Comparison of ENCODE assay signal across 13 cellular contexts in genomic region chr16:1159325-1159972, GRCh38. TPM values are rescaled to one million over a fixed set of nuclear protein-coding genes. Genes with fewer than 3 reads are reported as not detected.
DNase-seq lines count a peak whose midpoint lies in the region; ATAC-seq and TF ChIP-seq lines count a peak whose summit lies in the region.
"Had no signal": no experiment of that assay in that cellular context is flagged by ENCODE, and none has a peak within 500 bp of the region (broad histone marks: within the 10 kb centered on the region; RNA-seq: fewer than 3 reads in every experiment).

No MANE protein-coding gene starts in this region.

- H3K27me3 Mint-ChIP-seq in glutamatergic neuron (ENCODE audit: unreplicated experiment), result peaks cover 3% of the 10 kb centered on the region
- peaks cover 23% of the 10 kb centered on the region for H3K27me3 Mint-ChIP-seq in MCF 10A (ENCODE audit: insufficient read depth, unreplicated experiment)
- H3K27me3 Mint-ChIP-seq in activated T-cell treated with anti-CD3 and anti-CD28 coated beads, Interleukin-2, amount 50 U/mL, for 72 hours (ENCODE audit: low read depth), result peaks cover 7% of the 10 kb centered on the region

- TF ChIP-seq CTCF in C4-2B (conservative IDR thresholded peaks at IDR 0.05), result no peak
- no peak for TF ChIP-seq CTCF in glutamatergic neuron (IDR thresholded peaks at IDR 0.05; ENCODE audit: partially characterized antibody, unreplicated experiment)
- no peak for TF ChIP-seq CTCF in MCF 10A (IDR thresholded peaks at IDR 0.05; ENCODE audit: unreplicated experiment)

- intact Hi-C loops in MCF 10A (cut with micrococcal nuclease), result no loop called here

- H3K4me1 Mint-ChIP-seq in glutamatergic neuron (ENCODE audit: low read depth, unreplicated experiment), result peaks cover 9% of the 10 kb centered on the region
- H3K4me1 Mint-ChIP-seq in MCF 10A (ENCODE audit: insufficient read depth, unreplicated experiment), result no peaks in the 10 kb centered on the region
- H3K4me1 Mint-ChIP-seq in activated T-cell treated with anti-CD3 and anti-CD28 coated beads, Interleukin-2, amount 50 U/mL, for 72 hours (ENCODE audit: low read depth), result no peaks in the 10 kb centered on the region

- no peak for ATAC-seq in activated T-cell treated with anti-CD3 and anti-CD28 coated beads, Interleukin-2, amount 50 U/mL, for 72 hours (replicated peaks in 1 of 2)
- no peak for ATAC-seq in HG03095 (IDR thresholded peaks at IDR 0.05; ENCODE audit: unreplicated experiment)
- no peak for ATAC-seq in GM18907 (IDR thresholded peaks at IDR 0.05; ENCODE audit: unreplicated experiment)

- H3K4me3 Mint-ChIP-seq in glutamatergic neuron (ENCODE audit: unreplicated experiment) (peak overlapping the region; percentile 72), MCF 10A (ENCODE audit: unreplicated experiment) (no peak overlapping the region)
- H3K4me3 Mint-ChIP-seq in activated T-cell treated with anti-CD3 and anti-CD28 coated beads, Interleukin-2, amount 50 U/mL, for 72 hours, result no peak overlapping the region

- POLR2A ChIA-PET in MCF 10A (lab: Yijun Ruan, JAX), result no interaction called here

- H3K27ac Mint-ChIP-seq in glutamatergic neuron (ENCODE audit: unreplicated experiment) (peak overlapping the region; percentile 66), MCF 10A (ENCODE audit: low read depth, unreplicated experiment) (no peak overlapping the region)
- H3K27ac Mint-ChIP-seq in activated T-cell treated with anti-CD3 and anti-CD28 coated beads, Interleukin-2, amount 50 U/mL, for 72 hours, result no peak overlapping the region

- H3K36me3 Mint-ChIP-seq in glutamatergic neuron (ENCODE audit: unreplicated experiment) (no peaks in the 10 kb centered on the region), MCF 10A (ENCODE audit: insufficient read depth, unreplicated experiment) (no peaks in the 10 kb centered on the region)
- no peaks in the 10 kb centered on the region for H3K36me3 Mint-ChIP-seq in activated T-cell treated with anti-CD3 and anti-CD28 coated beads, Interleukin-2, amount 50 U/mL, for 72 hours (ENCODE audit: insufficient read depth in 2 of 2)

- H3K9me3 Mint-ChIP-seq in glutamatergic neuron (ENCODE audit: unreplicated experiment) (peaks cover 4% of the 10 kb centered on the region), MCF 10A (ENCODE audit: unreplicated experiment) (no peaks in the 10 kb centered on the region)
- H3K9me3 Mint-ChIP-seq in activated T-cell treated with anti-CD3 and anti-CD28 coated beads, Interleukin-2, amount 50 U/mL, for 72 hours, result no peaks in the 10 kb centered on the region

- CTCF ChIA-PET in MCF 10A (lab: Yijun Ruan, JAX), result no interaction called here

- DNase-seq in NCI-H2171 (lab: John Stamatoyannopoulos, UW) (peak; percentile 54), glutamatergic neuron (peak; percentile 75), retina (peak; percentile 75), MCF 10A (ENCODE audit: unreplicated experiment) (no peak)
- DNase-seq in activated T-cell treated with anti-CD3 and anti-CD28 coated beads, Interleukin-2, amount 50 U/mL, for 72 hours, result no peak
- DNase-seq: activated CD4-positive, alpha-beta T cell treated with anti-CD3 and anti-CD28 coated beads for 48 hours; cortex of kidney; NCI-H345; T-helper 2 cell had no signal

- H3K27ac ChIP-seq in C4-2B, result peak overlapping the region; percentile 47
- H3K27ac ChIP-seq: neutrophil had no signal

- BruUV-seq in MCF 10A (replicated peaks; lab: Mats Ljungman, UMichigan), result no TSS peak

RNA-seq across cellular contexts. Expression of gene CACNA1H, which starts 6.5 kb away (rescaled TPM):
- total RNA-seq in glutamatergic neuron (ENCODE audit: unreplicated experiment) (161 TPM), MCF 10A (2022) (not detected in 2 replicates)
- total RNA-seq in activated T-cell treated with anti-CD3 and anti-CD28 coated beads, Interleukin-2, amount 50 U/mL, for 72 hours, result under 1 TPM; 0.48 to 0.79 TPM

Comparison
In these comparisons a context has a peak if more than half of its experiments do, and no peak if none do; other contexts are left out.
1. DNase-seq: peak in NCI-H2171 (single experiment), glutamatergic neuron (single experiment) and retina (single experiment); none in MCF 10A (single experiment) and activated T-cell treated with anti-CD3 and anti-CD28 coated beads, Interleukin-2, amount 50 U/mL, for 72 hours (0 of 2).
2. RNA of gene CACNA1H, which starts 6.5 kb away (total RNA-seq): 161 TPM in glutamatergic neuron (single experiment); 0.48 to 0.79 TPM in activated T-cell treated with anti-CD3 and anti-CD28 coated beads, Interleukin-2, amount 50 U/mL, for 72 hours and not detected in MCF 10A; every median in the first group is over 10 times any median in the second.